ENCODE assay signal across 19 cellular contexts in genomic region chr2:158599609-158600008, GRCh38.
DNase-seq lines count a peak whose midpoint lies in the region; ATAC-seq and TF ChIP-seq lines count a peak whose summit lies in the region.
"Had no signal": no experiment of that assay in that cellular context is flagged by ENCODE, and none has a peak within 500 bp of the region (broad histone marks: within the 10 kb centered on the region; RNA-seq: fewer than 3 reads in every experiment).

No MANE protein-coding gene starts in this region.

- H3K4me3 Mint-ChIP-seq in glutamatergic neuron (ENCODE audit: unreplicated experiment) = no peak overlapping the region
- H3K4me3 Mint-ChIP-seq: activated CD8-positive, alpha-beta T cell treated with anti-CD3 and anti-CD28 coated beads, Interleukin-2, amount 10 ng/mL, durations not matched to agents 7 days and 5 days; activated naive CD8-positive, alpha-beta T cell treated with anti-CD3 and anti-CD28 coated beads, Interleukin-2, amount 10 ng/mL, durations not matched to agents 7 days and 5 days; activated T-helper 1 cell treated with anti-CD3 and anti-CD28 coated beads, Interleukin-12 subunit alpha, Interleukin-12 subunit beta, Interleukin-2, Interleukin-4 antibody, amounts not matched to agents 30 ng/mL and 10 ng/mL and 1 ng/mL, durations not matched to agents 14 hours and 24 hours and 36 hours; CD14-positive monocyte; stimulated activated effector memory CD8-positive, alpha-beta T cell treated with anti-CD3 and anti-CD28 coated beads, Interleukin-12 subunit alpha, Interleukin-12 subunit beta, amount 100 ng/mL, for 72 hours had no signal

- peaks cover 6% of the 10 kb centered on the region for H3K4me1 Mint-ChIP-seq in glutamatergic neuron (ENCODE audit: low read depth, unreplicated experiment)
- H3K4me1 Mint-ChIP-seq: activated naive CD8-positive, alpha-beta T cell treated with anti-CD3 and anti-CD28 coated beads, Interleukin-2, amount 10 ng/mL, durations not matched to agents 7 days and 5 days had no signal

- no peaks in the 10 kb centered on the region for H3K9me3 Mint-ChIP-seq in glutamatergic neuron (ENCODE audit: unreplicated experiment)
- H3K9me3 Mint-ChIP-seq: activated naive CD8-positive, alpha-beta T cell treated with anti-CD3 and anti-CD28 coated beads, Interleukin-2, amount 10 ng/mL, durations not matched to agents 7 days and 5 days; activated T-helper 1 cell treated with anti-CD3 and anti-CD28 coated beads, Interleukin-12 subunit alpha, Interleukin-12 subunit beta, Interleukin-2, Interleukin-4 antibody, amounts not matched to agents 30 ng/mL and 10 ng/mL and 1 ng/mL, durations not matched to agents 14 hours and 24 hours and 36 hours; stimulated activated effector memory CD8-positive, alpha-beta T cell treated with anti-CD3 and anti-CD28 coated beads, Interleukin-12 subunit alpha, Interleukin-12 subunit beta, amount 100 ng/mL, for 72 hours had no signal

- no peak overlapping the region for H3K9ac ChIP-seq in adipocyte (ENCODE audit: low read length)

- H3K36me3 ChIP-seq in heart right ventricle (peaks cover 0 to 14% (median 0%) of the 10 kb centered on the region in 9 donors), adipocyte (ENCODE audit: control insufficient read depth, insufficient read depth, low read length, severe bottlenecking) (peaks cover 4% of the 10 kb centered on the region), stomach (peaks cover 0 to 4% (median 0%) of the 10 kb centered on the region in 4 donors), upper lobe of left lung (no peaks in the 10 kb centered on the region)
- H3K36me3 ChIP-seq: breast epithelium, transverse colon, WERI-Rb-1 had no signal

- H3K4me1 ChIP-seq in heart right ventricle (peaks cover 3 to 37% (median 26%) of the 10 kb centered on the region in 9 donors), adipocyte (ENCODE audit: control insufficient read depth, insufficient read depth, low read length) (peaks cover 26% of the 10 kb centered on the region), stomach (peaks cover 0 to 47% (median 19%) of the 10 kb centered on the region in 4 donors), upper lobe of left lung (peaks cover 0 to 19% (median 6%) of the 10 kb centered on the region in 4 donors)
- H3K4me1 ChIP-seq: breast epithelium had no signal

- no peaks in the 10 kb centered on the region for H3K36me3 Mint-ChIP-seq in glutamatergic neuron (ENCODE audit: unreplicated experiment)
- H3K36me3 Mint-ChIP-seq: activated naive CD8-positive, alpha-beta T cell treated with anti-CD3 and anti-CD28 coated beads, Interleukin-2, amount 10 ng/mL, durations not matched to agents 7 days and 5 days; stimulated activated effector memory CD8-positive, alpha-beta T cell treated with anti-CD3 and anti-CD28 coated beads, Interleukin-12 subunit alpha, Interleukin-12 subunit beta, amount 100 ng/mL, for 72 hours had no signal

- H3K27me3 Mint-ChIP-seq in glutamatergic neuron (ENCODE audit: unreplicated experiment) = peaks cover 2% of the 10 kb centered on the region
- H3K27me3 Mint-ChIP-seq: activated naive CD8-positive, alpha-beta T cell treated with anti-CD3 and anti-CD28 coated beads, Interleukin-2, amount 10 ng/mL, durations not matched to agents 7 days and 5 days had no signal

- TF ChIP-seq CTCF in heart right ventricle (IDR thresholded peaks at IDR 0.05) (no peak), glutamatergic neuron (IDR thresholded peaks at IDR 0.05; ENCODE audit: partially characterized antibody, unreplicated experiment) (no peak), stomach (IDR thresholded peaks at IDR 0.05) (no peak), upper lobe of left lung (IDR thresholded peaks at IDR 0.05) (no peak)

- intact Hi-C loops in heart right ventricle (cut with DNase I) = no loop called here
- intact Hi-C loops in cardiac septum (cut with DNase I) = loop anchor here (1.0 to 10.0 kb wide), 2 partner anchors 117 to 145 kb away; no protein-coding TSS in a partner anchor
- intact Hi-C loops in stomach (cut with DNase I; ENCODE audit: low total_unique reads) = no loop called here

- TF ChIP-seq POLR2A in stomach (IDR thresholded peaks at IDR 0.05) = no peak
- no peak for TF ChIP-seq POLR2A in upper lobe of left lung (IDR thresholded peaks at IDR 0.05)

- TF ChIP-seq EP300 in stomach (IDR thresholded peaks at IDR 0.05) (no peak), upper lobe of left lung (IDR thresholded peaks at IDR 0.05) (no peak)

- H3K27ac ChIP-seq in heart right ventricle (peak overlapping the region in 6 of 10 donors; percentile 2 to 42 (median 21)), stomach (peak overlapping the region in 3 of 5 donors; percentile 16 to 30 (median 19)), upper lobe of left lung (peak overlapping the region in 1 of 4 donors; percentile 23)
- H3K27ac ChIP-seq: transverse colon, WERI-Rb-1 had no signal

- peak overlapping the region; percentile 37 for H3K27ac Mint-ChIP-seq in glutamatergic neuron (ENCODE audit: unreplicated experiment)
- H3K27ac Mint-ChIP-seq: activated CD8-positive, alpha-beta T cell treated with anti-CD3 and anti-CD28 coated beads, Interleukin-2, amount 10 ng/mL, durations not matched to agents 7 days and 5 days; activated naive CD8-positive, alpha-beta T cell treated with anti-CD3 and anti-CD28 coated beads, Interleukin-2, amount 10 ng/mL, durations not matched to agents 7 days and 5 days; activated T-helper 1 cell treated with anti-CD3 and anti-CD28 coated beads, Interleukin-12 subunit alpha, Interleukin-12 subunit beta, Interleukin-2, Interleukin-4 antibody, amounts not matched to agents 30 ng/mL and 10 ng/mL and 1 ng/mL, durations not matched to agents 14 hours and 24 hours and 36 hours; stimulated activated effector memory CD8-positive, alpha-beta T cell treated with anti-CD3 and anti-CD28 coated beads, Interleukin-12 subunit alpha, Interleukin-12 subunit beta, amount 100 ng/mL, for 72 hours had no signal

- DNase-seq in heart right ventricle (no peak), cardiac septum (ENCODE audit: low spot score) (no peak), adipocyte (ENCODE audit: low read depth) (no peak), glutamatergic neuron (no peak), stomach (no peak), upper lobe of left lung (no peak)
- DNase-seq: activated CD8-positive, alpha-beta T cell treated with anti-CD3 and anti-CD28 coated beads, Interleukin-2, amount 10 ng/mL, durations not matched to agents 7 days and 5 days; activated naive CD8-positive, alpha-beta T cell treated with anti-CD3 and anti-CD28 coated beads, Interleukin-2, amount 10 ng/mL, durations not matched to agents 7 days and 5 days; DMS 273 treated with DMSO at 0.1 percent for 48 hours; MM.1S; NCI-H1694; WERI-Rb-1 had no signal

- H3K4me3 ChIP-seq in heart right ventricle = no peak overlapping the region
- H3K4me3 ChIP-seq in adipocyte (ENCODE audit: low read length) = peak overlapping the region; percentile 26
- no peak overlapping the region for H3K4me3 ChIP-seq in stomach
- no peak overlapping the region for H3K4me3 ChIP-seq in upper lobe of left lung
- H3K4me3 ChIP-seq: breast epithelium, transverse colon had no signal

- H3K9me3 ChIP-seq in heart right ventricle = no peaks in the 10 kb centered on the region
- no peaks in the 10 kb centered on the region for H3K9me3 ChIP-seq in adipocyte (ENCODE audit: control insufficient read depth, low read length)
- no peaks in the 10 kb centered on the region for H3K9me3 ChIP-seq in stomach
- no peaks in the 10 kb centered on the region for H3K9me3 ChIP-seq in upper lobe of left lung
- H3K9me3 ChIP-seq: breast epithelium, transverse colon had no signal

- H3K27me3 ChIP-seq in heart right ventricle (no peaks in the 10 kb centered on the region), adipocyte (replicated peaks; ENCODE audit: control insufficient read depth, insufficient read depth, low read length) (no peaks in the 10 kb centered on the region), stomach (no peaks in the 10 kb centered on the region), upper lobe of left lung (no peaks in the 10 kb centered on the region)
- H3K27me3 ChIP-seq: breast epithelium, transverse colon had no signal

- ATAC-seq in heart right ventricle = peak in 1 of 8 donors; percentile 38
- ATAC-seq in GM18870 (IDR thresholded peaks at IDR 0.05; ENCODE audit: unreplicated experiment) = no peak
- ATAC-seq in upper lobe of left lung (ENCODE audit: low FRiP score in 2 of 2) = no peak
- ATAC-seq in HG03439 (IDR thresholded peaks at IDR 0.05; ENCODE audit: unreplicated experiment) = no peak
- ATAC-seq: activated CD8-positive, alpha-beta T cell treated with anti-CD3 and anti-CD28 coated beads, Interleukin-2, amount 10 ng/mL, durations not matched to agents 7 days and 5 days; stimulated activated effector memory CD8-positive, alpha-beta T cell treated with anti-CD3 and anti-CD28 coated beads, Interleukin-12 subunit alpha, Interleukin-12 subunit beta, amount 100 ng/mL, for 72 hours had no signal
